Comparison of ENCODE assay signal across 8 cellular contexts in genomic region chr12:107917912-107918800, GRCh38.
DNase-seq lines count a peak whose midpoint lies in the region; ATAC-seq and TF ChIP-seq lines count a peak whose summit lies in the region.

No MANE protein-coding gene starts in this region.

- DNase-seq in COR-L47 (lab: John Stamatoyannopoulos, UW) (peak; percentile 30), OCI-M1 (lab: John Stamatoyannopoulos, UW) (peak; percentile 24), fibroblast of the aortic adventitia (ENCODE audit: low read depth) (peak; percentile 19)
- no peak for DNase-seq in stimulated activated effector memory CD8-positive, alpha-beta T cell treated with anti-CD3 and anti-CD28 coated beads, Interleukin-12 subunit alpha, Interleukin-12 subunit beta, amount 100 ng/mL, for 72 hours (ENCODE audit: low spot score in 2 of 2)
- no peak for DNase-seq in activated CD8-positive, alpha-beta memory T cell treated with anti-CD3 and anti-CD28 coated beads for 24 hours

- no peak overlapping the region for H3K4me3 ChIP-seq in HEK293 (ENCODE audit: low read depth, low read length)
- no peak overlapping the region for H3K4me3 ChIP-seq in fibroblast of the aortic adventitia (ENCODE audit: low read depth, low read length)

- H3K4me1 ChIP-seq in HEK293 (ENCODE audit: control insufficient read depth, insufficient read depth, low read length) = no peaks in the 10 kb centered on the region

- TF ChIP-seq CTCF in HEK293 (tag by site-specific recombination; IDR thresholded peaks at IDR 0.05) (peak; percentile 85), fibroblast of the aortic adventitia (IDR thresholded peaks at IDR 0.05; ENCODE audit: insufficient read depth, low read length) (peak; percentile 61)

- no peaks in the 10 kb centered on the region for H3K36me3 ChIP-seq in HEK293 (ENCODE audit: control insufficient read depth in 2 of 2, insufficient read depth in 1 of 2, low read length in 2 of 2)

- H3K9me3 ChIP-seq in HEK293 (ENCODE audit: control insufficient read depth, insufficient read depth, low read depth, low read length) = no peaks in the 10 kb centered on the region

- H3K4me1 Mint-ChIP-seq in stimulated activated effector memory CD8-positive, alpha-beta T cell treated with anti-CD3 and anti-CD28 coated beads, Interleukin-12 subunit alpha, Interleukin-12 subunit beta, amount 100 ng/mL, for 72 hours = no peaks in the 10 kb centered on the region

- no peaks in the 10 kb centered on the region for H3K36me3 Mint-ChIP-seq in stimulated activated effector memory CD8-positive, alpha-beta T cell treated with anti-CD3 and anti-CD28 coated beads, Interleukin-12 subunit alpha, Interleukin-12 subunit beta, amount 100 ng/mL, for 72 hours

- no peak overlapping the region for H3K4me3 Mint-ChIP-seq in stimulated activated effector memory CD8-positive, alpha-beta T cell treated with anti-CD3 and anti-CD28 coated beads, Interleukin-12 subunit alpha, Interleukin-12 subunit beta, amount 100 ng/mL, for 72 hours

- no peak overlapping the region for H3K27ac ChIP-seq in HEK293 (ENCODE audit: extremely low read depth, low read depth, low read length)

- no peaks in the 10 kb centered on the region for H3K9me3 Mint-ChIP-seq in stimulated activated effector memory CD8-positive, alpha-beta T cell treated with anti-CD3 and anti-CD28 coated beads, Interleukin-12 subunit alpha, Interleukin-12 subunit beta, amount 100 ng/mL, for 72 hours

- TF ChIP-seq POLR2A in GM18505 (IDR thresholded peaks at IDR 0.05; ENCODE audit: borderline replicate concordance, extremely low read depth, insufficient read depth, insufficient read length) = no peak

- ATAC-seq in stimulated activated effector memory CD8-positive, alpha-beta T cell treated with anti-CD3 and anti-CD28 coated beads, Interleukin-12 subunit alpha, Interleukin-12 subunit beta, amount 100 ng/mL, for 72 hours = peak; percentile 35
- ATAC-seq in GM18505 (IDR thresholded peaks at IDR 0.05; ENCODE audit: unreplicated experiment) (no peak), HG03139 (IDR thresholded peaks at IDR 0.05; ENCODE audit: unreplicated experiment) (no peak)

- no peak overlapping the region for H3K27ac Mint-ChIP-seq in stimulated activated effector memory CD8-positive, alpha-beta T cell treated with anti-CD3 and anti-CD28 coated beads, Interleukin-12 subunit alpha, Interleukin-12 subunit beta, amount 100 ng/mL, for 72 hours

- POLR2A ChIA-PET in HEK293 (lab: Yijun Ruan, JAX) = no interaction called here

- CTCF ChIA-PET in HEK293 (lab: Yijun Ruan, JAX) = interaction anchor here (0.6 to 2.2 kb wide), 28 partner anchors 8 to 712 kb away, joined by 3 to 11 read pairs (median 4); no protein-coding TSS in a partner anchor

TF ChIP-seq in HEK293, 187 proteins besides CTCF, POLR2A, EP300 and RAD21:
- TF ChIP-seq ZNF350 (tag by site-specific recombination; IDR thresholded peaks at IDR 0.05) (no peak), OSR2 (tag by site-specific recombination; IDR thresholded peaks at IDR 0.05) (no peak), ZNF654 (tag by site-specific recombination; IDR thresholded peaks at IDR 0.05; ENCODE audit: low read depth) (peak; percentile 95), ZBTB17 (tag by site-specific recombination; IDR thresholded peaks at IDR 0.05) (no peak)

Comparison
In these comparisons a context has a peak if more than half of its experiments do, and no peak if none do; other contexts are left out.
1. DNase-seq: peak in COR-L47 (single experiment), OCI-M1 (single experiment) and fibroblast of the aortic adventitia (single experiment); none in stimulated activated effector memory CD8-positive, alpha-beta T cell treated with anti-CD3 and anti-CD28 coated beads, Interleukin-12 subunit alpha, Interleukin-12 subunit beta, amount 100 ng/mL, for 72 hours (0 of 2) and activated CD8-positive, alpha-beta memory T cell treated with anti-CD3 and anti-CD28 coated beads for 24 hours (single experiment).